In the genomic region with DNA sequence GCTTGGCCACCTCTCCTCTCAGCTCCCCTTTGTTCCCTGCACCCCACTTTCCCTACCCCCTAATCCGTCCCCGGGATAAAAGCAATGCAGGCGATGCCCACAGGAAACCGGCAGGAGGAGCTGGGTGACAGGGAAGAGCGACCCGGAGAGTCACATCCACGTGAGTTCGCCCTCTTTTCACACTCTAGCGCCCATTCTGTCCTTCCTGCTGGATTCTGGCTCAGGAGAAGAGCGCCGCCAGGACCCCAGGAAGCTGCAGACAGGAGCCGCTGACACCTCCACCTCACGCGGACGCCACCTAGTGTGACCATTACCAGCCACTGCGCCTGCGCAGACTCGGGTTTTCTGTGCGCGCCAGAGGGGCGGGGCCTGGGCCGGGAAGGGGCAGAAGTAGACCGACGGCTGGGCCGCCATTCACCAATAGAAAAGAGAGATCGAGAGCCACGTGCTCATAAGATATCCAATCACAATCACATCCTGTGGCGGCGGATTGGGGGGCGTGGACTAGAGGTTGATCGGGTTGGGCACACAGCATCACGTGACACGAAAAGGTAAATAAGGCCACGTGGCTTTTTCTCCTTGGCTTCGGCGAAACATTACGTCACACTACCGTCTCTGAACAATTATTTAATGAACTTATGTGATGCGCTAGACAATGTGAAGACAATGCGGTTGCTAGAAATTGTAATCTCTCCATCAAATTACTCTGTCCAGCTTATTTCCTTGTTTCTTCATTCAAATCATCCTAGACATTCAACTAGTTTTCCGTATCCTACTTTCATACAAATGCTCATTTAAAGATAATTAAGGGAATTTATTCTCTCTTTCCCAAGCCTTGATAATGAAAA, we compare ENCODE assay signal across 1 cellular context.
TF ChIP-seq lines count a peak whose summit lies in the region.

No MANE protein-coding gene starts in this region.

TF ChIP-seq in IMR-90, 13 proteins besides CTCF, POLR2A, EP300 and RAD21:
- TF ChIP-seq CHD1 (IDR thresholded peaks at IDR 0.05; ENCODE audit: low read depth, low read length): no peak
- peak; percentile 40; the same call in 1 of the 2 replicates for TF ChIP-seq MAZ (IDR thresholded peaks at IDR 0.05; ENCODE audit: borderline replicate concordance, low read depth, low read length)
- peak; percentile 83 for TF ChIP-seq CEBPB (IDR thresholded peaks at IDR 0.05; ENCODE audit: low read depth, low read length)
- TF ChIP-seq, protein P1, sequence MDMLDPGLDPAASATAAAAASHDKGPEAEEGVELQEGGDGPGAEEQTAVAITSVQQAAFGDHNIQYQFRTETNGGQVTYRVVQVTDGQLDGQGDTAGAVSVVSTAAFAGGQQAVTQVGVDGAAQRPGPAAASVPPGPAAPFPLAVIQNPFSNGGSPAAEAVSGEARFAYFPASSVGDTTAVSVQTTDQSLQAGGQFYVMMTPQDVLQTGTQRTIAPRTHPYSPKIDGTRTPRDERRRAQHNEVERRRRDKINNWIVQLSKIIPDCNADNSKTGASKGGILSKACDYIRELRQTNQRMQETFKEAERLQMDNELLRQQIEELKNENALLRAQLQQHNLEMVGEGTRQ (IDR thresholded peaks at IDR 0.05; ENCODE audit: low read depth, low read length): peak; percentile 100
- no peak for TF ChIP-seq MAFK (IDR thresholded peaks at IDR 0.05; ENCODE audit: low read depth, low read length)
- TF ChIP-seq, protein P2, sequence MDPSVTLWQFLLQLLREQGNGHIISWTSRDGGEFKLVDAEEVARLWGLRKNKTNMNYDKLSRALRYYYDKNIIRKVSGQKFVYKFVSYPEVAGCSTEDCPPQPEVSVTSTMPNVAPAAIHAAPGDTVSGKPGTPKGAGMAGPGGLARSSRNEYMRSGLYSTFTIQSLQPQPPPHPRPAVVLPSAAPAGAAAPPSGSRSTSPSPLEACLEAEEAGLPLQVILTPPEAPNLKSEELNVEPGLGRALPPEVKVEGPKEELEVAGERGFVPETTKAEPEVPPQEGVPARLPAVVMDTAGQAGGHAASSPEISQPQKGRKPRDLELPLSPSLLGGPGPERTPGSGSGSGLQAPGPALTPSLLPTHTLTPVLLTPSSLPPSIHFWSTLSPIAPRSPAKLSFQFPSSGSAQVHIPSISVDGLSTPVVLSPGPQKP (IDR thresholded peaks at IDR 0.05; ENCODE audit: borderline replicate concordance, low read depth, low read length): no peak
- TF ChIP-seq FOS (IDR thresholded peaks at IDR 0.05; ENCODE audit: low read depth, low read length): peak; percentile 37; the same call in 1 of the 2 replicates
- no peak; the same call in 1 of the 2 replicates for TF ChIP-seq BHLHE40 (IDR thresholded peaks at IDR 0.05; ENCODE audit: low read depth, low read length)
- TF ChIP-seq MXI1 (IDR thresholded peaks at IDR 0.05; ENCODE audit: borderline replicate concordance, low read depth, low read length): peak; percentile 49; the same call in 1 of the 2 replicates
- TF ChIP-seq NFE2L2 (IDR thresholded peaks at IDR 0.05; ENCODE audit: low read depth, low read length): no peak
